ENCODE assay signal across 1 cellular context in the genomic region with DNA sequence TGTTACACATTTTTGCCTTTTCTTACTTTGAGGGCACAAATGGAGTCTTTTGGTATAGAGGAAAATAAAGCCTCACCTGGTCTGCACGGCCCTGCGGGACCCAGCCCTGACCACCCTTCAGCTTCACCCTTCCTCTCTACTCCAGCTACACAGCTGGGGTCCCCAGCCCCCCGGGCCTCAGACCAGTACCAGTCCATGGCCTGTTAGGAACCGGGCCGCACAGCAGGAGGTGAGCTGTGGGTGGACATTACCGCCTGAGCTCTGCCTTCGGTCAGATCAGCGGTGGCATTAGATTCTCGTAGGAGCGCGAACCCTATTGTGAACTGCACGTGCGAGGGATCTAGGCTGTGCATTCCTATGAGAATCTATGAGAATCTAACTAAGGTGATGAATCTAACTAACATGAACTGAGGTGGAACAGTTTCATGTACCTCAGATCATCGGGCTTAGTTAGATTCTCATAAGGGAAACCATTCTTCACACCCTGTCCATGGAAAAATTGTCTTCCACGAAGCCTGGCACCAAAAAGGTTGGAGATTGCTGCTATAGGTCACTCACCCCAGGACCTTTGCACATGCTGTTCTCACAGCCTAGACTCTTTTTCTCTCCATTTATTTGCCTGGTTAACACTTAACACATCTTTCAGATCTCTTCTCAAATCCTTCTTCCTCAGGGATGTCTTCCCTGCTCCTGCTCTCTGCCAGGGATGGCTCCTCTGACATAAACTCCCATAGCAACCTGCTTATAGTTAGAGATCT.
TF ChIP-seq lines count a peak whose summit lies in the region.

No MANE protein-coding gene starts in this region.

TF ChIP-seq in WTC11, 78 proteins besides CTCF, POLR2A, EP300 and RAD21 (continued from another document):
- TF ChIP-seq, protein P1, sequence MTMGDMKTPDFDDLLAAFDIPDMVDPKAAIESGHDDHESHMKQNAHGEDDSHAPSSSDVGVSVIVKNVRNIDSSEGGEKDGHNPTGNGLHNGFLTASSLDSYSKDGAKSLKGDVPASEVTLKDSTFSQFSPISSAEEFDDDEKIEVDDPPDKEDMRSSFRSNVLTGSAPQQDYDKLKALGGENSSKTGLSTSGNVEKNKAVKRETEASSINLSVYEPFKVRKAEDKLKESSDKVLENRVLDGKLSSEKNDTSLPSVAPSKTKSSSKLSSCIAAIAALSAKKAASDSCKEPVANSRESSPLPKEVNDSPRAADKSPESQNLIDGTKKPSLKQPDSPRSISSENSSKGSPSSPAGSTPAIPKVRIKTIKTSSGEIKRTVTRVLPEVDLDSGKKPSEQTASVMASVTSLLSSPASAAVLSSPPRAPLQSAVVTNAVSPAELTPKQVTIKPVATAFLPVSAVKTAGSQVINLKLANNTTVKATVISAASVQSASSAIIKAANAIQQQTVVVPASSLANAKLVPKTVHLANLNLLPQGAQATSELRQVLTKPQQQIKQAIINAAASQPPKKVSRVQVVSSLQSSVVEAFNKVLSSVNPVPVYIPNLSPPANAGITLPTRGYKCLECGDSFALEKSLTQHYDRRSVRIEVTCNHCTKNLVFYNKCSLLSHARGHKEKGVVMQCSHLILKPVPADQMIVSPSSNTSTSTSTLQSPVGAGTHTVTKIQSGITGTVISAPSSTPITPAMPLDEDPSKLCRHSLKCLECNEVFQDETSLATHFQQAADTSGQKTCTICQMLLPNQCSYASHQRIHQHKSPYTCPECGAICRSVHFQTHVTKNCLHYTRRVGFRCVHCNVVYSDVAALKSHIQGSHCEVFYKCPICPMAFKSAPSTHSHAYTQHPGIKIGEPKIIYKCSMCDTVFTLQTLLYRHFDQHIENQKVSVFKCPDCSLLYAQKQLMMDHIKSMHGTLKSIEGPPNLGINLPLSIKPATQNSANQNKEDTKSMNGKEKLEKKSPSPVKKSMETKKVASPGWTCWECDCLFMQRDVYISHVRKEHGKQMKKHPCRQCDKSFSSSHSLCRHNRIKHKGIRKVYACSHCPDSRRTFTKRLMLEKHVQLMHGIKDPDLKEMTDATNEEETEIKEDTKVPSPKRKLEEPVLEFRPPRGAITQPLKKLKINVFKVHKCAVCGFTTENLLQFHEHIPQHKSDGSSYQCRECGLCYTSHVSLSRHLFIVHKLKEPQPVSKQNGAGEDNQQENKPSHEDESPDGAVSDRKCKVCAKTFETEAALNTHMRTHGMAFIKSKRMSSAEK (CRISPR knock-in tag; IDR thresholded peaks at IDR 0.05; ENCODE audit: borderline replicate concordance) = no peak
- no peak for TF ChIP-seq NR2C2 (CRISPR knock-in tag; IDR thresholded peaks at IDR 0.05)
TF ChIP-seq in WTC11: peak in this region for 1.
